ENCODE assay signal across 8 cellular contexts in genomic region chr3:141105828-141106628, GRCh38. TPM values are rescaled to one million over a fixed set of nuclear protein-coding genes. Genes with fewer than 3 reads are reported as not detected.
DNase-seq lines count a peak whose midpoint lies in the region; ATAC-seq, FAIRE-seq and TF ChIP-seq lines count a peak whose summit lies in the region.

No MANE protein-coding gene starts in this region.

- peak; percentile 82 for TF ChIP-seq CTCF in GM10248 (IDR thresholded peaks at IDR 0.05; ENCODE audit: control extremely low read depth, extremely low read depth, low read depth, missing control alignments)

- no peak overlapping the region for H3K27ac ChIP-seq in substantia nigra (ENCODE audit: low read depth, low read length, poor library complexity, severe bottlenecking)

- DNase-seq in GM10248 (ENCODE audit: extremely low spot score) = peak; percentile 65
- DNase-seq in HTR-8/SVneo (ENCODE audit: insufficient read length, low spot score) = peak; percentile 71
- peak; percentile 91 for DNase-seq in NOMO-1 treated with dmso at 0.1 percent for 144 hours (lab: John Stamatoyannopoulos, UW; ENCODE audit: unreplicated experiment)
- DNase-seq in activated CD8-positive, alpha-beta memory T cell treated with anti-CD3 and anti-CD28 coated beads, Interleukin-2, amount 50 U/mL, for 24 hours (ENCODE audit: extremely low read depth) = peak; percentile 12
- DNase-seq in erythroblast (lab: John Stamatoyannopoulos, UW) = peak; percentile 69 to 82
- peak; percentile 29 for DNase-seq in naive B cell
- peak in 29 of 49 donors; percentile 4 to 79 (median 34) for DNase-seq in substantia nigra (lab: John Stamatoyannopoulos, UW)

- no peak overlapping the region for H3K4me3 Mint-ChIP-seq in naive B cell

- H3K4me1 Mint-ChIP-seq in naive B cell = no peaks in the 10 kb centered on the region

- FAIRE-seq in HTR-8/SVneo (lab: Jason Lieb, UNC) = no peak

- no peak for TF ChIP-seq POLR2A in erythroblast (IDR thresholded peaks at IDR 0.05; ENCODE audit: low read length)

- ATAC-seq in naive B cell (ENCODE audit: low read depth in 2 of 2) (peak; percentile 51 to 54), GM19463 (IDR thresholded peaks at IDR 0.05; ENCODE audit: unreplicated experiment) (no peak)

- H3K27ac Mint-ChIP-seq in naive B cell = no peak overlapping the region

- CTCF ChIA-PET in GM10248 (lab: Yijun Ruan, JAX) = interaction anchor here (0.6 to 3.3 kb wide), 26 partner anchors 8 to 218 kb away, joined by 3 to 28 read pairs (median 4); no protein-coding TSS in a partner anchor

- peaks cover 0 to 4% (median 0%) of the 10 kb centered on the region in 7 donors for H3K9me3 Mint-ChIP-seq in naive B cell

- H3K36me3 Mint-ChIP-seq in naive B cell = no peaks in the 10 kb centered on the region

- POLR2A ChIA-PET in GM10248 (lab: Yijun Ruan, JAX) = no interaction called here

- H3K27me3 Mint-ChIP-seq in naive B cell = peaks cover 9 to 11% (median 10%) of the 10 kb centered on the region in 3 donors

RNA-seq across cellular contexts. Expression of gene SPSB4, which starts 54.9 kb away (rescaled TPM):
- not detected for polyA plus RNA-seq in naive B cell (ENCODE audit: low read depth in 6 of 6)

Comparison
In these comparisons a context has a peak if more than half of its experiments do, and no peak if none do; other contexts are left out.
1. DNase-seq: peak in every context shown above with its lines; median percentile 91 in NOMO-1 treated with dmso at 0.1 percent for 144 hours; 76 in erythroblast; 71 in HTR-8/SVneo; 65 in GM10248; 34 in substantia nigra; 29 in naive B cell; 12 in activated CD8-positive, alpha-beta memory T cell treated with anti-CD3 and anti-CD28 coated beads, Interleukin-2, amount 50 U/mL, for 24 hours.